21 cellular contexts compared by ENCODE assay signal in the genomic region with DNA sequence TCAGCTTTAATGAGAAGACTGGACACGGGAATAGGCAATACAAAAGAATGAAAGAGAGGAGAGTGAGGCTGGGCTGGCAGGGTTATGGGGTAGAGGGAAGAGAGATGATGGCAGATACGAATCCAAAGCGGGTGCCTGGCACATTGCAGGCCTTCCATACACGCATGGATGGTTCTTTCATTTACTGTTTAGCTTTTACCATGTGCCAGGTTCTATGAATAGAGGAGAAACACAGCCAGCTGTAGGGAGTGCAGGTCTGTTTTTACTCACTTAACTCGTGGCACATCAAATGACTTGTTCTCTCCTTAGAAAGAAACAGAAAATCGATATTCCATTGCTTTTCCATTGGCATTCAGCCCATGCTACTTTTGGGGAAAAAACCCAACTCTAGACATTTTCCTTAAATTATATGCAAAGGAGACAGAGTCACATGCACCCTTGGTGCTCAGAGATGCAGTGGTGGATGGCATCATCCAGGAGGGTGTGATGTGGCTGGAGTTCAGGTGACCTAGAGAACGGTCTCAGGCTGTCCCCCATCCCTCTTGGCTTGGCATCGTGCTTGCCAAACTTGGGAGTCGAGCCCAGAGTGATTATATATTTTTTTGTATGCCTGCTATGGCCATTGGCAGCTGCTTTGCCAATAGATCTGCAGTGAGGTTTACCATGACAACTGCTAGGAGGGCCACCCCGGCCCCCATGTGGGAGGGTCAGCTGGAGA. TPM values are rescaled to one million over a fixed set of nuclear protein-coding genes. Genes with fewer than 3 reads are reported as not detected.
DNase-seq lines count a peak whose midpoint lies in the region; ATAC-seq and TF ChIP-seq lines count a peak whose summit lies in the region.
"Had no signal": no experiment of that assay in that cellular context is flagged by ENCODE, and none has a peak within 500 bp of the region (broad histone marks: within the 10 kb centered on the region; RNA-seq: fewer than 3 reads in every experiment).

No MANE protein-coding gene starts in this region.

- H3K4me3 ChIP-seq in OCI-LY7 (ENCODE audit: low read depth, low read length, poor library complexity, severe bottlenecking) (no peak overlapping the region), stomach smooth muscle (ENCODE audit: low read length in 2 of 2) (peak overlapping the region; percentile 34 to 35), esophagus squamous epithelium (no peak overlapping the region)
- H3K4me3 ChIP-seq: Peyer's patch, SJSA1 had no signal

- H3K9me3 ChIP-seq in OCI-LY7 (ENCODE audit: low read length) (no peaks in the 10 kb centered on the region), stomach smooth muscle (ENCODE audit: control insufficient read depth in 2 of 2, low read length in 2 of 2) (no peaks in the 10 kb centered on the region), esophagus squamous epithelium (no peaks in the 10 kb centered on the region)
- H3K9me3 ChIP-seq: Peyer's patch, SJSA1 had no signal

- H3K36me3 ChIP-seq in OCI-LY7 (ENCODE audit: insufficient read depth, low read length) (peaks cover 86% of the 10 kb centered on the region), stomach smooth muscle (ENCODE audit: control insufficient read depth in 2 of 2, insufficient read depth in 2 of 2, low read length in 2 of 2) (no peaks in the 10 kb centered on the region), esophagus squamous epithelium (no peaks in the 10 kb centered on the region)
- H3K36me3 ChIP-seq: Peyer's patch, SJSA1 had no signal

- H3K79me2 ChIP-seq in OCI-LY7 (ENCODE audit: insufficient read depth, low read depth, low read length) = peaks cover 80% of the 10 kb centered on the region

- peak overlapping the region; percentile 90 for H3K4me2 ChIP-seq in OCI-LY7 (ENCODE audit: low read length)

- intact Hi-C loops in Right ventricle myocardium inferior (cut with DNase I) (no loop called here), left cardiac atrium (cut with DNase I) (loop anchor here in 1 of 2 donors (5.0 kb wide), 1 partner anchor 79 kb away; no protein-coding TSS in a partner anchor), OCI-LY7 (cut with micrococcal nuclease; ENCODE audit: unreplicated experiment) (no loop called here), left ventricle myocardium superior (cut with micrococcal nuclease) (no loop called here), esophagus squamous epithelium (cut with DNase I) (no loop called here)
- intact Hi-C loops in activated T-helper 1 cell treated with anti-CD3 and anti-CD28 coated beads, Interleukin-12 subunit alpha, Interleukin-12 subunit beta, Interleukin-2, Interleukin-4 antibody, amounts not matched to agents 30 ng/mL and 10 ng/mL and 1 ng/mL, durations not matched to agents 14 hours and 24 hours and 36 hours (cut with micrococcal nuclease) = no loop called here

- no peaks in the 10 kb centered on the region for H3K9me3 Mint-ChIP-seq in activated T-helper 1 cell treated with anti-CD3 and anti-CD28 coated beads, Interleukin-12 subunit alpha, Interleukin-12 subunit beta, Interleukin-2, Interleukin-4 antibody, amounts not matched to agents 30 ng/mL and 10 ng/mL and 1 ng/mL, durations not matched to agents 14 hours and 24 hours and 36 hours
- H3K9me3 Mint-ChIP-seq: CD8-positive, alpha-beta memory T cell had no signal

- peaks cover 25% of the 10 kb centered on the region for H3K27me3 Mint-ChIP-seq in activated T-helper 1 cell treated with anti-CD3 and anti-CD28 coated beads, Interleukin-12 subunit alpha, Interleukin-12 subunit beta, Interleukin-2, Interleukin-4 antibody, amounts not matched to agents 30 ng/mL and 10 ng/mL and 1 ng/mL, durations not matched to agents 14 hours and 24 hours and 36 hours (ENCODE audit: insufficient read depth)

- H3K4me1 Mint-ChIP-seq in activated T-helper 1 cell treated with anti-CD3 and anti-CD28 coated beads, Interleukin-12 subunit alpha, Interleukin-12 subunit beta, Interleukin-2, Interleukin-4 antibody, amounts not matched to agents 30 ng/mL and 10 ng/mL and 1 ng/mL, durations not matched to agents 14 hours and 24 hours and 36 hours (ENCODE audit: low read depth) = peaks cover 3% of the 10 kb centered on the region

- ATAC-seq in Right ventricle myocardium inferior (peak; percentile 64), left cardiac atrium (no peak), left ventricle myocardium superior (peak; percentile 83)

- DNase-seq in Right ventricle myocardium inferior (ENCODE audit: missing footprints) = no peak
- no peak for DNase-seq in left cardiac atrium
- no peak for DNase-seq in OCI-LY7 (ENCODE audit: low spot score)
- DNase-seq in left ventricle myocardium superior = no peak
- DNase-seq in esophagus squamous epithelium (lab: John Stamatoyannopoulos, UW) = no peak
- no peak for DNase-seq in activated effector memory CD4-positive, alpha-beta T cell treated with anti-CD3 and anti-CD28 coated beads, Interleukin-2, amount 50 U/mL, for 16 hours
- no peak for DNase-seq in activated T-helper 1 cell treated with anti-CD3 and anti-CD28 coated beads, Interleukin-12 subunit alpha, Interleukin-12 subunit beta, Interleukin-2, Interleukin-4 antibody, amounts not matched to agents 30 ng/mL and 10 ng/mL and 1 ng/mL, durations not matched to agents 14 hours and 24 hours and 36 hours (ENCODE audit: low spot score)
- DNase-seq: 8988T; AML-193; CD8-positive, alpha-beta memory T cell; DMS53; GDM1; KG1; NCI-H1105 treated with DMSO at 0.1 percent for 48 hours; NCI-H187; NCI-H69; NK-92 treated with Interleukin-12 subunit alpha and Interleukin-12 subunit beta, amount 100 ng/mL, for 24 hours; Peyer's patch had no signal

- no peak overlapping the region for H3K4me3 Mint-ChIP-seq in activated T-helper 1 cell treated with anti-CD3 and anti-CD28 coated beads, Interleukin-12 subunit alpha, Interleukin-12 subunit beta, Interleukin-2, Interleukin-4 antibody, amounts not matched to agents 30 ng/mL and 10 ng/mL and 1 ng/mL, durations not matched to agents 14 hours and 24 hours and 36 hours
- H3K4me3 Mint-ChIP-seq: CD8-positive, alpha-beta memory T cell had no signal

- H3K4me1 ChIP-seq in OCI-LY7 (ENCODE audit: insufficient read depth, low read length, poor library complexity, severe bottlenecking) (peaks cover 67% of the 10 kb centered on the region), stomach smooth muscle (ENCODE audit: control insufficient read depth, insufficient read depth, low read length) (peaks cover 39% of the 10 kb centered on the region), esophagus squamous epithelium (peaks cover 0 to 4% (median 0%) of the 10 kb centered on the region in 3 donors)
- H3K4me1 ChIP-seq: Peyer's patch had no signal

- CTCF ChIA-PET in OCI-LY7 (lab: Charles Lee; ENCODE audit: unreplicated experiment) = no interaction called here

- H3K36me3 Mint-ChIP-seq in activated T-helper 1 cell treated with anti-CD3 and anti-CD28 coated beads, Interleukin-12 subunit alpha, Interleukin-12 subunit beta, Interleukin-2, Interleukin-4 antibody, amounts not matched to agents 30 ng/mL and 10 ng/mL and 1 ng/mL, durations not matched to agents 14 hours and 24 hours and 36 hours (ENCODE audit: low read depth) = no peaks in the 10 kb centered on the region
- H3K36me3 Mint-ChIP-seq: CD8-positive, alpha-beta memory T cell had no signal

- POLR2A ChIA-PET in OCI-LY7 (lab: Charles Lee) = interaction anchor here (0.5 to 1.5 kb wide), 6 partner anchors 10 to 311 kb away, joined by 3 to 8 read pairs (median 3); no protein-coding TSS in a partner anchor

- no peak overlapping the region for H3K27ac Mint-ChIP-seq in activated T-helper 1 cell treated with anti-CD3 and anti-CD28 coated beads, Interleukin-12 subunit alpha, Interleukin-12 subunit beta, Interleukin-2, Interleukin-4 antibody, amounts not matched to agents 30 ng/mL and 10 ng/mL and 1 ng/mL, durations not matched to agents 14 hours and 24 hours and 36 hours
- H3K27ac Mint-ChIP-seq: CD8-positive, alpha-beta memory T cell had no signal

- no peaks in the 10 kb centered on the region for H3K9me2 ChIP-seq in OCI-LY7 (ENCODE audit: insufficient read depth, low read length)

- H3K27me3 ChIP-seq in stomach smooth muscle (ENCODE audit: control insufficient read depth in 1 of 2, insufficient read depth in 2 of 2, low read length in 2 of 2) (no peaks in the 10 kb centered on the region), esophagus squamous epithelium (peaks cover 0 to 6% (median 0%) of the 10 kb centered on the region in 4 donors)
- H3K27me3 ChIP-seq: Peyer's patch, SJSA1 had no signal

- no peak overlapping the region for H3K27ac ChIP-seq in OCI-LY7 (ENCODE audit: low read depth, low read length, poor library complexity, severe bottlenecking)
- H3K27ac ChIP-seq in stomach smooth muscle (ENCODE audit: low read length) = peak overlapping the region; percentile 55
- H3K27ac ChIP-seq in esophagus squamous epithelium = no peak overlapping the region
- H3K27ac ChIP-seq: C4-2B, Peyer's patch, SJSA1 had no signal

- H4K20me1 ChIP-seq in OCI-LY7 (ENCODE audit: insufficient read depth, low read length) = no peaks in the 10 kb centered on the region

- 80 to 83% methylated on average over 9 to 10 of the region's 10 CpGs for WGBS in esophagus squamous epithelium, 2 donors

- no TSS peak for BruUV-seq in OCI-LY7 (replicated peaks; lab: Mats Ljungman, UMichigan)

- no peak for TF ChIP-seq CTCF in OCI-LY7 (conservative IDR thresholded peaks at IDR 0.05; ENCODE audit: low read length)
- no peak for TF ChIP-seq CTCF in esophagus squamous epithelium (IDR thresholded peaks at IDR 0.05)

- TF ChIP-seq POLR2A in esophagus squamous epithelium (IDR thresholded peaks at IDR 0.05) = no peak

- H2AFZ ChIP-seq in OCI-LY7 (ENCODE audit: low read length) = no peak overlapping the region

- no peak overlapping the region for H3K9ac ChIP-seq in stomach smooth muscle (ENCODE audit: low read length in 2 of 2)

RNA-seq across cellular contexts. Expression of a gene that starts 6.2 kb away (rescaled TPM):
- total RNA-seq in Right ventricle myocardium inferior = 90.4 TPM
- total RNA-seq in left cardiac atrium = 100 to 1,000 TPM; 121 to 160 TPM
- 59.8 and 61.1 TPM in 2 replicates for total RNA-seq in OCI-LY7 (2014; rRNA removed; shearing (Covaris generic))
- 72.4 and 82.6 TPM in 2 replicates for total RNA-seq in OCI-LY7 (2022)
- 72.5 TPM for total RNA-seq in left ventricle myocardium superior
- total RNA-seq in esophagus squamous epithelium = 10 to 100 TPM in 3 of 4 donors, 1 to 10 TPM in 1; 5.5 to 69.4 (median 32.6) TPM
- 0.12 and 0.26 TPM in 2 replicates for total RNA-seq in activated T-helper 1 cell treated with anti-CD3 and anti-CD28 coated beads, Interleukin-12 subunit alpha, Interleukin-12 subunit beta, Interleukin-2, Interleukin-4 antibody, amounts not matched to agents 30 ng/mL and 10 ng/mL and 1 ng/mL, durations not matched to agents 14 hours and 24 hours and 36 hours
- total RNA-seq: CD8-positive, alpha-beta memory T cell had no signal

Comparison
In these comparisons a context has a peak if more than half of its experiments do, and no peak if none do; other contexts are left out.
1. ATAC-seq: peak in Right ventricle myocardium inferior (single experiment) and left ventricle myocardium superior (single experiment); none in left cardiac atrium (0 of 2).
2. H3K4me3 ChIP-seq: peak in stomach smooth muscle (2 of 2); none in OCI-LY7 (single experiment) and esophagus squamous epithelium (0 of 4).